ENCODE assay signal across 28 cellular contexts in the genomic region with DNA sequence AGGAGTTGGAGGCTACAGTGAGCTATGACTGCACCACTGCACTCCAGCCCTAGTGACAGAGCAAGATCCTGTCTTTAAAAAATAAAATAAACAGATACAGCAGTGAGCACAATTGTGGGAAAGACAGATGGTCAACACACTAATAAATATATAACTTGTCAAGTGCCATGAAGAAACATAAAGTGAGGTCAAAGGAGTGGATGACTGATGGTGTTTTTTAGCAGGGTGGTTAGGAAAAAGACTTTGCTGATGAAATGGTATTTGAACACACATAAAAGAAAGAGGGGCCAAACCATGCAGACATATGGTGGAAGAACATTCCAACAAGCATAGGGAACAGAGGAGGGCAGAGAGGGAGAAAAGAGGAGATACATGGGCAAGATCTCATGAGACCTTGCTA.
"Had no signal": no experiment of that assay in that cellular context is flagged by ENCODE, and none has a peak within 500 bp of the region (broad histone marks: within the 10 kb centered on the region; RNA-seq: fewer than 3 reads in every experiment).

No MANE protein-coding gene starts in this region.

- H3K9me3 Mint-ChIP-seq: neural progenitor cell had no signal

- H3K4me1 Mint-ChIP-seq: neural progenitor cell; stimulated activated effector memory CD8-positive, alpha-beta T cell treated with anti-CD3 and anti-CD28 coated beads, Interleukin-12 subunit alpha, Interleukin-12 subunit beta, amount 100 ng/mL, for 72 hours had no signal

- H3K27ac Mint-ChIP-seq: naive thymus-derived CD8-positive, alpha-beta T cell; neural progenitor cell; progenitor cell of endocrine pancreas; stimulated activated effector memory CD8-positive, alpha-beta T cell treated with anti-CD3 and anti-CD28 coated beads, Interleukin-12 subunit alpha, Interleukin-12 subunit beta, amount 100 ng/mL, for 72 hours; stimulated activated naive B cell treated with anti-CD40 and anti-IgM and Interleukin-4, amounts not matched to agents 10 μg/mL and 1 μg/mL and 100 μg/mL, for 72 hours; stimulated activated naive CD8-positive, alpha-beta T cell treated with anti-CD3 and anti-CD28 coated beads, Interleukin-15, Interleukin-2, amounts not matched to agents 100 ng/mL and 50 ng/mL, for 24 hours had no signal

- H3K4me3 ChIP-seq: neural progenitor cell, ovary, psoas muscle, right lobe of liver, sigmoid colon, stomach, thoracic aorta, thyroid gland, tibial nerve, upper lobe of left lung, vagina had no signal

- H3K27me3 ChIP-seq: neural progenitor cell, ovary, right lobe of liver, sigmoid colon, stomach, thyroid gland, tibial nerve, upper lobe of left lung, vagina had no signal

- H3K27ac ChIP-seq: neural progenitor cell, ovary, parathyroid adenoma, psoas muscle, right lobe of liver, sigmoid colon, stomach, thoracic aorta, thyroid gland, tibial nerve, upper lobe of left lung, vagina had no signal

- H3K36me3 ChIP-seq: neural progenitor cell, ovary, right lobe of liver, sigmoid colon, stomach, thoracic aorta, thyroid gland, tibial nerve, upper lobe of left lung, vagina had no signal

- H3K27me3 Mint-ChIP-seq: stimulated activated naive B cell treated with anti-CD40 and anti-IgM and Interleukin-4, amounts not matched to agents 10 μg/mL and 1 μg/mL and 100 μg/mL, for 72 hours; stimulated activated naive CD8-positive, alpha-beta T cell treated with anti-CD3 and anti-CD28 coated beads, Interleukin-15, Interleukin-2, amounts not matched to agents 100 ng/mL and 50 ng/mL, for 24 hours had no signal

- H3K36me3 Mint-ChIP-seq: neural progenitor cell; stimulated activated effector memory CD8-positive, alpha-beta T cell treated with anti-CD3 and anti-CD28 coated beads, Interleukin-12 subunit alpha, Interleukin-12 subunit beta, amount 100 ng/mL, for 72 hours had no signal

- DNase-seq: naive thymus-derived CD8-positive, alpha-beta T cell; occipital lobe; ovary; posterior cingulate gyrus; psoas muscle; right cardiac atrium; right lobe of liver; sigmoid colon; small intestine; stimulated activated CD4-positive, alpha-beta T cell treated with anti-CD3 and anti-CD28 coated beads, Interleukin-15, amount 100 ng/mL, for 24 hours; stimulated activated CD4-positive, alpha-beta T cell treated with anti-CD3 and anti-CD28 coated beads, Interleukin-2, amount 100 ng/mL, for 24 hours; stimulated activated CD4-positive, alpha-beta T cell treated with anti-CD3 and anti-CD28 coated beads, Interleukin-2, amount 100 ng/mL, for 48 hours; stimulated activated CD4-positive, alpha-beta T cell treated with anti-CD3 and anti-CD28 coated beads, Interleukin-4, amount 100 ng/mL, for 24 hours; stimulated activated naive B cell treated with anti-CD40 and anti-IgM and Interleukin-4, amounts not matched to agents 10 μg/mL and 1 μg/mL and 100 μg/mL, for 72 hours; stimulated activated naive CD4-positive, alpha-beta T cell treated with Interleukin-2 at 50 U/mL for 16 hours; stomach; thyroid gland; trophoblast cell; upper lobe of left lung had no signal

- ATAC-seq: naive thymus-derived CD8-positive, alpha-beta T cell; psoas muscle; right cardiac atrium; right lobe of liver; stimulated activated effector memory CD8-positive, alpha-beta T cell treated with anti-CD3 and anti-CD28 coated beads, Interleukin-12 subunit alpha, Interleukin-12 subunit beta, amount 100 ng/mL, for 72 hours; stimulated activated naive B cell treated with anti-CD40 and anti-IgM and Interleukin-4, amounts not matched to agents 10 μg/mL and 1 μg/mL and 100 μg/mL, for 72 hours had no signal

- H3K4me3 Mint-ChIP-seq: naive thymus-derived CD8-positive, alpha-beta T cell; nephron; neural progenitor cell; stimulated activated effector memory CD8-positive, alpha-beta T cell treated with anti-CD3 and anti-CD28 coated beads, Interleukin-12 subunit alpha, Interleukin-12 subunit beta, amount 100 ng/mL, for 72 hours; stimulated activated naive B cell treated with anti-CD40 and anti-IgM and Interleukin-4, amounts not matched to agents 10 μg/mL and 1 μg/mL and 100 μg/mL, for 72 hours; stimulated activated naive CD8-positive, alpha-beta T cell treated with anti-CD3 and anti-CD28 coated beads, Interleukin-15, Interleukin-2, amounts not matched to agents 100 ng/mL and 50 ng/mL, for 24 hours had no signal
